In the genomic region with DNA sequence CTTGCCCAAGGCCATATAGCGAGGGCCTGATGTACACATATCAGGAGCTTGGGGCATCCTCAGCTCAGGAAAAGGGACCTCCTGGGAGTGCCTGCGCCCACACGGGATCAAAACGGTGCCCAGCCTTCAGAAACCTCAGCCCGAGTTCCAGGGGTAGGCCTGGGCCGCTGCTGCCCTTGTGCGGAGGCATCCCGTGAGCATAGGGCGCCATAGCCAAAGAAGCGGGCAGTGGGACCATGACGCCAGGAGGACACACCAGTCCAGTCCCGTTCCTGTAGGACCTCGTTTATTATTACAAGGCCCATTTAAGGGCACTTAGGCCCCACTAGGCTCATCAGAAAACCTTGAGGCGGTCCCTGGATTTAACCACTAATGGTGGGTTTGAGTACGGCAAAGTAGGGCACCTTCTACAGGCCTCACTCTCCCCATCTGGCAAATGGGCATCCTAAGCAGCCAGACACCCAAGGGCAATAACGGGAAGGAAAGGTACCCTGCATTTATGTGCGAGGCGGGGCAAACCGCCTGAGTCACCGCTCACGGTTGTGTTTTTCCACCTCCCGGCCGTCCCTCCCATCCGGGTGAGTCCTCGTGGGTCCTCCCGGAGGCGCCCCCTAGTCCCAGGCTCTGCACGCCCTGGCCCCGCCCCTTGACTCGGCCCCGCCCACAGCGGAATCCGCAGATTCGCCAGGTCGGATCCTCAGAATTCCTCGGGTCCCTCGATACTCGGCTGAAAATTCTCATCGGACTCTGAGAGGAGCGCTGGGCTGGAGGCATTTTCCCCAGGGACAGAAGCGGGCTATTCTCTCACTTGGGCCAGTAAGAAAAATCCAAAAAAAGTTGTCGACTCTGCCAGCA, we compare ENCODE assay signal across 8 cellular contexts. TPM values are rescaled to one million over a fixed set of nuclear protein-coding genes. Genes with fewer than 3 reads are reported as not detected.
A peak's percentile ranks its signal among the peaks of the same experiment; 100 is the strongest.
DNase-seq lines count a peak whose midpoint lies in the region; ATAC-seq and TF ChIP-seq lines count a peak whose summit lies in the region.

No MANE protein-coding gene starts in this region.

- intact Hi-C loops in right lobe of liver (cut with DNase I), result no loop called here

- peak overlapping the region; percentile 64 to 87 (median 84) for H3K4me3 ChIP-seq in right lobe of liver

- H3K9me3 ChIP-seq in right lobe of liver, result no peaks in the 10 kb centered on the region

- peak; percentile 42 to 44 for DNase-seq in NCI-H2081 (lab: John Stamatoyannopoulos, UW)
- no peak for DNase-seq in NCI-H2081 treated with DMSO at 0.1 percent for 48 hours (lab: John Stamatoyannopoulos, UW)
- peak; percentile 46 for DNase-seq in NCI-H524 treated with DMSO at 0.1 percent for 48 hours (lab: John Stamatoyannopoulos, UW)
- peak; percentile 85 to 90 for DNase-seq in activated CD4-positive, alpha-beta T cell treated with anti-CD3 and anti-CD28 coated beads, Interleukin-2, amount 50 U/mL, for 24 hours (ENCODE audit: low read depth in 1 of 2, low spot score in 1 of 2)
- peak; percentile 93 for DNase-seq in dermis blood vessel endothelial cell
- DNase-seq in right lobe of liver, result peak; percentile 85 to 87 (median 86)
- DNase-seq in stimulated activated CD4-positive, alpha-beta T cell treated with anti-CD3 and anti-CD28 coated beads, Interleukin-4, amount 100 ng/mL, for 48 hours (ENCODE audit: low read depth in 2 of 2), result peak; percentile 92 to 94

- H3K36me3 ChIP-seq in right lobe of liver, result peaks cover 0 to 27% (median 12%) of the 10 kb centered on the region in 4 donors

- H3K27ac ChIP-seq in right lobe of liver, result peak overlapping the region; percentile 94 to 99 (median 98)

- TF ChIP-seq CTCF in right lobe of liver (IDR thresholded peaks at IDR 0.05), result peak in 1 of 4 donors; percentile 21

- H3K4me1 ChIP-seq in right lobe of liver, result peaks cover 0 to 59% (median 21%) of the 10 kb centered on the region in 4 donors

- ATAC-seq in HG03097 (IDR thresholded peaks at IDR 0.05; ENCODE audit: low FRiP score, unreplicated experiment) (peak; percentile 29), right lobe of liver (peak; percentile 67 to 73 (median 72))

- WGBS in right lobe of liver (ENCODE audit: insufficient coverage, low coverage, low lambda C conversion rate, missing lambda C conversion rate), result 29% methylated on average over 16 of the region's 42 CpGs

- no peak for TF ChIP-seq POLR2A in right lobe of liver (IDR thresholded peaks at IDR 0.05)

- H3K27me3 ChIP-seq in right lobe of liver, result no peaks in the 10 kb centered on the region

RNA-seq across cellular contexts. Expression of a gene that starts 0.7 kb away (rescaled TPM):
- 2.6 and 5.3 TPM in 2 replicates for total RNA-seq in dermis blood vessel endothelial cell
- 1 to 10 TPM; 3.7 to 7.4 (median 6.9) TPM for total RNA-seq in right lobe of liver

RNA-seq across cellular contexts. Expression of a gene that starts 8.0 kb away (rescaled TPM):
- 40.2 and 42.4 TPM in 2 replicates for total RNA-seq in dermis blood vessel endothelial cell
- 10 to 100 TPM; 27.7 to 56.6 (median 31.6) TPM for total RNA-seq in right lobe of liver

RNA-seq across cellular contexts. Expression of a gene that starts 28.2 kb away (rescaled TPM):
- 21.0 and 26.4 TPM in 2 replicates for total RNA-seq in dermis blood vessel endothelial cell
- total RNA-seq in right lobe of liver, result 100 to 1,000 TPM in 3 of 6 experiments, 10 to 100 TPM in 3; 54.6 to 219 (median 86.9) TPM

RNA-seq across cellular contexts. Expression of a gene that starts 33.5 kb away (rescaled TPM):
- total RNA-seq in dermis blood vessel endothelial cell (21.8 and 26.7 TPM in 2 replicates), right lobe of liver (1 to 10 TPM; 2.8 to 8.0 (median 3.4) TPM)

RNA-seq across cellular contexts. Expression of a gene that starts 53.6 kb away (rescaled TPM):
- 0.51 and 0.70 TPM in 2 replicates for total RNA-seq in dermis blood vessel endothelial cell
- 1 to 10 TPM in 4 of 6 experiments, under 1 TPM in 2; 0.61 to 4.5 (median 2.6) TPM for total RNA-seq in right lobe of liver
